ENCODE assay signal across 9 cellular contexts in the genomic region with DNA sequence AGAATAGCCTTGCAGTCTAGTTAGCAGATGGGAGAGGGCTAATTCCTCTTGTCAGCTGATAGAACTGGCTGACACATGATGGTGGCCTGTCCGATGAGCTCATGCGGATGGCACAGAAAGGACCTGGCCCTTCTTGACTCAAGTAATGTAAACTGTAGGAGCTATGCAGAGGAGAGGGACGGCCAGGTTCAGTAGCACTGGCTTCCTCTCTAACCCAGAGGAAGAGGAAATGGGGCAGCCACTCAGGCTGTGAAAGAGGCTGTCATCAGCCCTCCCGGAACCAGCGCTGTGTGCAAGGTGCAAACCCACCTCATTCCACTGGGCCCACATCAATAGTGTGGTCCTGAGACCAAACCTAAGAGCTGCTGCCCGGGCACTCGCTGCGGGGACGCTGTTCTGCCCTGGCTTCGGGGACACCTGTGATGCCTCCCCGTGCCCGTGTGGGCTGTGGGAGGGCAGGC. TPM values are rescaled to one million over a fixed set of nuclear protein-coding genes. Genes with fewer than 3 reads are reported as not detected.
DNase-seq lines count a peak whose midpoint lies in the region; ATAC-seq and TF ChIP-seq lines count a peak whose summit lies in the region.
"Had no signal": no experiment of that assay in that cellular context is flagged by ENCODE, and none has a peak within 500 bp of the region (broad histone marks: within the 10 kb centered on the region; RNA-seq: fewer than 3 reads in every experiment).

No MANE protein-coding gene starts in this region.

- POLR2A ChIA-PET in activated B cell treated with CpG ODN at 0.5 μM for 24 hours (lab: Charles Lee) = interaction anchor here (0.6 to 3.2 kb wide), 24 partner anchors 11 to 1347 kb away, joined by 3 to 25 read pairs (median 5); partner anchors contain the start of genes ANKLE1, BABAM1, DDA1 and HAUS8

- H3K4me1 Mint-ChIP-seq in activated B cell treated with CpG ODN at 0.5 μM for 24 hours (peaks cover 32% of the 10 kb centered on the region), endothelial cell (ENCODE audit: unreplicated experiment) (peaks cover 8% of the 10 kb centered on the region)

- no peaks in the 10 kb centered on the region for H3K9me3 Mint-ChIP-seq in activated B cell treated with CpG ODN at 0.5 μM for 24 hours
- no peaks in the 10 kb centered on the region for H3K9me3 Mint-ChIP-seq in endothelial cell (ENCODE audit: unreplicated experiment)

- TF ChIP-seq CTCF in activated B cell treated with CpG ODN at 0.5 μM for 24 hours (IDR thresholded peaks at IDR 0.05) = no peak
- no peak for TF ChIP-seq CTCF in endothelial cell (IDR thresholded peaks at IDR 0.05; ENCODE audit: unreplicated experiment)

- CTCF ChIA-PET in activated B cell treated with CpG ODN at 0.5 μM for 24 hours (lab: Charles Lee) = interaction anchor here (0.8 to 1.9 kb wide), 5 partner anchors 74 to 117 kb away, joined by 3 to 8 read pairs (median 3); partner anchors contain the start of genes HAUS8 and MYO9B

- DNase-seq in activated B cell treated with CpG ODN at 0.5 μM for 24 hours (peak; percentile 26), D341Med (ENCODE audit: low spot score) (no peak), endothelial cell (ENCODE audit: low spot score) (no peak), HT-29 (ENCODE audit: low spot score) (no peak)
- DNase-seq in central memory CD4-positive, alpha-beta T cell = peak; percentile 43
- peak; percentile 35 for DNase-seq in stimulated activated CD4-positive, alpha-beta T cell treated with anti-CD3 and anti-CD28 coated beads, Interleukin-4, amount 100 ng/mL, for 1 hour
- DNase-seq: MM.1S had no signal

- no peaks in the 10 kb centered on the region for H3K27me3 Mint-ChIP-seq in activated B cell treated with CpG ODN at 0.5 μM for 24 hours
- H3K27me3 Mint-ChIP-seq in endothelial cell (ENCODE audit: unreplicated experiment) = peaks cover 5% of the 10 kb centered on the region

- H3K27ac Mint-ChIP-seq in activated B cell treated with CpG ODN at 0.5 μM for 24 hours (peak overlapping the region; percentile 99), endothelial cell (ENCODE audit: unreplicated experiment) (no peak overlapping the region)

- H3K36me3 Mint-ChIP-seq in activated B cell treated with CpG ODN at 0.5 μM for 24 hours (ENCODE audit: low read depth) (peaks cover 45% of the 10 kb centered on the region), endothelial cell (ENCODE audit: low read depth, unreplicated experiment) (peaks cover 32% of the 10 kb centered on the region)

- ATAC-seq in GM18861 (IDR thresholded peaks at IDR 0.05; ENCODE audit: unreplicated experiment) (peak; percentile 9), activated B cell treated with CpG ODN at 0.5 μM for 24 hours (ENCODE audit: low read depth) (peak; percentile 69), HG02970 (IDR thresholded peaks at IDR 0.05; ENCODE audit: low FRiP score, unreplicated experiment) (no peak)

- peak overlapping the region; percentile 79 for H3K4me3 Mint-ChIP-seq in activated B cell treated with CpG ODN at 0.5 μM for 24 hours
- no peak overlapping the region for H3K4me3 Mint-ChIP-seq in endothelial cell (ENCODE audit: unreplicated experiment)

- intact Hi-C loops in activated B cell treated with CpG ODN at 0.5 μM for 24 hours (cut with micrococcal nuclease) = loop anchor here (1.0 to 5.0 kb wide), 6 partner anchors 14 to 117 kb away; partner anchors contain the start of genes HAUS8, MYO9B, OCEL1 and USE1

RNA-seq across cellular contexts. Expression of gene USE1, which starts 30.7 kb away (rescaled TPM):
- total RNA-seq in activated B cell treated with CpG ODN at 0.5 μM for 24 hours (41.9 and 43.4 TPM in 2 replicates), endothelial cell (ENCODE audit: unreplicated experiment) (13.0 TPM)
- total RNA-seq in HT-29 (2014; rRNA removed; shearing (Covaris generic)) = 27.6 and 29.1 TPM in 2 replicates

RNA-seq across cellular contexts. Expression of gene OCEL1, which starts 41.6 kb away (rescaled TPM):
- 22.4 and 25.8 TPM in 2 replicates for total RNA-seq in activated B cell treated with CpG ODN at 0.5 μM for 24 hours
- 16.5 TPM for total RNA-seq in endothelial cell (ENCODE audit: unreplicated experiment)
- 2.6 and 8.7 TPM in 2 replicates for total RNA-seq in HT-29 (2014; rRNA removed; shearing (Covaris generic))

Comparison
In these comparisons a context has a peak if more than half of its experiments do, and no peak if none do; other contexts are left out.
1. DNase-seq: peak in activated B cell treated with CpG ODN at 0.5 μM for 24 hours (single experiment), central memory CD4-positive, alpha-beta T cell (single experiment) and stimulated activated CD4-positive, alpha-beta T cell treated with anti-CD3 and anti-CD28 coated beads, Interleukin-4, amount 100 ng/mL, for 1 hour (single experiment); none in D341Med (single experiment), endothelial cell (single experiment) and HT-29 (single experiment).